In the genomic region with DNA sequence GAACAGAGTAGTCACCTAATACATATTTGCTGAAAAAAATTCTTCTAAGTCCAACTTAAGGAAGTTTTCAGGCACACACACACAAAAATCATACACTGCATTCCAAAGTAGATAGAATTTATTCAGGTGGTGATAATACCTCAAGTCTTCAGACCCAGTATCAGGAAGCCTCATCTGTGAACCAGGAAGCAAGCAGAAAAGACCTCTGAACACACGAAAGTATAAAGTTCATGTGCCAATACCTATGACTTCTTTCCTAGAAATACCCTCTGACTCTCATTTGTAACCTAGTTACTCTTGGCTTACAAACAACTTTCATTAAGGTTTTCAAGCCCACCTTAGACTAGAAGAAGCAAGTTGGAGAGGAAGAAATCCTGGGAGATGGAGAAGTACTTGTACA, we compare ENCODE assay signal across 26 cellular contexts.
"Had no signal": no experiment of that assay in that cellular context is flagged by ENCODE, and none has a peak within 500 bp of the region (broad histone marks: within the 10 kb centered on the region; RNA-seq: fewer than 3 reads in every experiment).

No MANE protein-coding gene starts in this region.

- DNase-seq: activated CD4-positive, alpha-beta T cell treated with anti-CD3 and anti-CD28 coated beads for 1 hour; activated CD4-positive, alpha-beta T cell treated with anti-CD3 and anti-CD28 coated beads for 4 hours; activated CD4-positive, alpha-beta T cell treated with anti-CD3 and anti-CD28 coated beads, Interleukin-2, amount 10 ng/mL, durations not matched to agents 7 days and 5 days; activated CD4-positive, alpha-beta T cell treated with anti-CD3 and anti-CD28 coated beads, Interleukin-2, amount 50 U/mL, for 4 hours; activated CD8-positive, alpha-beta memory T cell treated with anti-CD3 and anti-CD28 coated beads for 24 hours; activated CD8-positive, alpha-beta T cell treated with anti-CD3 and anti-CD28 coated beads for 36 hours; activated effector memory CD4-positive, alpha-beta T cell treated with Interleukin-2 at 50 U/mL for 16 hours; activated gamma-delta T cell treated with Interleukin-2 at 50 U/mL for 16 hours; activated naive CD4-positive, alpha-beta T cell treated with anti-CD3 and anti-CD28 coated beads, Interleukin-2, amount 50 U/mL, for 16 hours; activated naive CD4-positive, alpha-beta T cell treated with Interleukin-2 at 50 U/mL for 16 hours; activated T-cell treated with anti-CD3 and anti-CD28 coated beads, Interleukin-2, amount 50 U/mL, for 4 hours; amniotic stem cell; anterior cingulate cortex; brain microvascular endothelial cell; cortex of kidney; dermis blood vessel endothelial cell; effector CD4-positive, alpha-beta T cell; effector memory CD8-positive, alpha-beta T cell; erythroblast; esophagus squamous epithelium; foreskin melanocyte; T-helper 2 cell had no signal

- H3K36me3 ChIP-seq: brain microvascular endothelial cell, esophagus squamous epithelium, gastroesophageal sphincter had no signal

- H3K27ac ChIP-seq: brain microvascular endothelial cell, gastroesophageal sphincter, VCaP had no signal

- ATAC-seq: activated CD8-positive, alpha-beta T cell treated with anti-CD3 and anti-CD28 coated beads for 36 hours; activated T-cell treated with anti-CD3 and anti-CD28 coated beads, Interleukin-2, amount 50 U/mL, for 4 hours; activated T-helper 17 cell treated with anti-CD3 and anti-CD28 coated beads, Interleukin-2, amount 50 U/mL, for 72 hours; effector memory CD8-positive, alpha-beta T cell; gastroesophageal sphincter; WTC11 had no signal

- H3K4me3 ChIP-seq: esophagus squamous epithelium, gastroesophageal sphincter had no signal

- H3K4me1 ChIP-seq: gastroesophageal sphincter had no signal

- H3K9me3 ChIP-seq: esophagus squamous epithelium, gastroesophageal sphincter had no signal
